Comparison of ENCODE assay signal across 7 cellular contexts in genomic region chr10:130127612-130128607, GRCh38. TPM values are rescaled to one million over a fixed set of nuclear protein-coding genes. Genes with fewer than 3 reads are reported as not detected.
DNase-seq lines count a peak whose midpoint lies in the region; ATAC-seq and TF ChIP-seq lines count a peak whose summit lies in the region.

No MANE protein-coding gene starts in this region.

- H3K23ac ChIP-seq in trophoblast cell (ENCODE audit: low read length) = no peak overlapping the region

- TF ChIP-seq CTCF in Panc1 (IDR thresholded peaks at IDR 0.05) = peak; percentile 96

- H4K8ac ChIP-seq in trophoblast cell (ENCODE audit: low read depth, low read length) = no peak overlapping the region

- no peak overlapping the region for H3K9ac ChIP-seq in trophoblast cell (ENCODE audit: low read length)

- H3K79me2 ChIP-seq in trophoblast cell (ENCODE audit: control insufficient read depth, insufficient read depth, low read length, poor library complexity) = no peaks in the 10 kb centered on the region

- in situ Hi-C loops in Panc1 (cut with HindIII; ENCODE audit: low pct_unique_long_range_greater_than_20kb, low sequenced_read_pairs) = no loop called here

- H3K4me3 ChIP-seq in Panc1 (ENCODE audit: low read depth in 2 of 2, low read length in 2 of 2) = no peak overlapping the region
- no peak overlapping the region for H3K4me3 ChIP-seq in trophoblast cell (ENCODE audit: low read depth, low read length)

- POLR2A ChIA-PET in Panc1 (lab: Charles Lee) = interaction anchor here (2.5 kb wide), 1 partner anchor 17 kb away, joined by 6 read pairs; the partner anchor contains the start of gene C10orf143

- no peaks in the 10 kb centered on the region for H3K36me3 Mint-ChIP-seq in activated naive CD4-positive, alpha-beta T cell treated with anti-CD3 and anti-CD28 coated beads, Interleukin-2, amount 50 U/mL, for 72 hours

- H3K4ac ChIP-seq in trophoblast cell (ENCODE audit: low read depth, low read length) = no peak overlapping the region

- H3K18ac ChIP-seq in trophoblast cell (ENCODE audit: low read length) = no peak overlapping the region

- H3K4me1 ChIP-seq in Panc1 (ENCODE audit: control insufficient read depth, insufficient read depth, low read length) = peaks cover 13% of the 10 kb centered on the region
- no peaks in the 10 kb centered on the region for H3K4me1 ChIP-seq in trophoblast cell (ENCODE audit: control insufficient read depth in 1 of 2, insufficient read depth in 2 of 2, low read length in 2 of 2)

- H3K27ac Mint-ChIP-seq in activated naive CD4-positive, alpha-beta T cell treated with anti-CD3 and anti-CD28 coated beads, Interleukin-2, amount 50 U/mL, for 72 hours = no peak overlapping the region

- H3K4me2 ChIP-seq in trophoblast cell (ENCODE audit: low read length) = peak overlapping the region; percentile 13

- no TSS peak for BruUV-seq in Panc1 (replicated peaks; lab: Mats Ljungman, UMichigan)

- WGBS in trophoblast cell (ENCODE audit: extremely low coverage, insufficient coverage, insufficient read length) = no CpG with 5 or more reads among the region's 12 CpGs

- no peak overlapping the region for H2AK5ac ChIP-seq in trophoblast cell (ENCODE audit: low read length)

- H3K27me3 ChIP-seq in Panc1 (ENCODE audit: control insufficient read depth, insufficient read depth, low read length) (no peaks in the 10 kb centered on the region; the same call in 1 of the 2 replicates), trophoblast cell (ENCODE audit: insufficient read depth, low read length) (no peaks in the 10 kb centered on the region)

- H2BK120ac ChIP-seq in trophoblast cell (ENCODE audit: insufficient read depth, low read length, poor library complexity) = no peak overlapping the region

- H2BK5ac ChIP-seq in trophoblast cell (ENCODE audit: low read depth, low read length, poor library complexity) = no peak overlapping the region

- no peak overlapping the region for H2AFZ ChIP-seq in trophoblast cell (ENCODE audit: insufficient read depth, low read length, poor library complexity)

- no peaks in the 10 kb centered on the region for H3K9me3 Mint-ChIP-seq in activated naive CD4-positive, alpha-beta T cell treated with anti-CD3 and anti-CD28 coated beads, Interleukin-2, amount 50 U/mL, for 72 hours

- H3K9me3 ChIP-seq in Panc1 (ENCODE audit: control insufficient read depth, insufficient read depth, low read depth, low read length) (no peaks in the 10 kb centered on the region), trophoblast cell (ENCODE audit: insufficient read depth, low read depth, low read length) (no peaks in the 10 kb centered on the region)

- CTCF ChIA-PET in Panc1 (lab: Charles Lee) = interaction anchor here (1.6 to 1.7 kb wide), 2 partner anchors 12 to 17 kb away, joined by 3 to 8 read pairs; partner anchors contain the start of gene C10orf143

- H4K91ac ChIP-seq in trophoblast cell (ENCODE audit: low read depth, low read length) = no peak overlapping the region

- DNase-seq in GM04504 (ENCODE audit: low read depth) = peak; percentile 31
- peak; percentile 79 for DNase-seq in HPDE6-E6E7 (ENCODE audit: extremely low spot score)
- peak; percentile 65 for DNase-seq in Panc1 (ENCODE audit: low read depth, low spot score)
- peak in 1 of 2 donors; percentile 53 for DNase-seq in activated naive CD4-positive, alpha-beta T cell treated with anti-CD3 and anti-CD28 coated beads, Interleukin-2, amount 50 U/mL, for 72 hours (ENCODE audit: low spot score in 2 of 2)
- DNase-seq in glomerular visceral epithelial cell (ENCODE audit: extremely low spot score) = peak; percentile 68
- peak; percentile 62 to 79 for DNase-seq in trophoblast cell

- H3K36me3 ChIP-seq in Panc1 (ENCODE audit: control insufficient read depth, insufficient read depth, low read length) (no peaks in the 10 kb centered on the region), trophoblast cell (ENCODE audit: control insufficient read depth in 1 of 2, insufficient read depth in 2 of 2, low read length in 2 of 2) (no peaks in the 10 kb centered on the region)

- no peaks in the 10 kb centered on the region for H3K79me1 ChIP-seq in trophoblast cell (ENCODE audit: low read length)

- H2BK12ac ChIP-seq in trophoblast cell (ENCODE audit: low read length) = no peak overlapping the region

- H3K14ac ChIP-seq in trophoblast cell (ENCODE audit: low read length) = no peak overlapping the region

- ATAC-seq in GM21529 (IDR thresholded peaks at IDR 0.05; ENCODE audit: unreplicated experiment) (peak; percentile 99), Panc1 (peak; percentile 98)
- peak; percentile 97 to 98 for ATAC-seq in activated naive CD4-positive, alpha-beta T cell treated with anti-CD3 and anti-CD28 coated beads, Interleukin-2, amount 50 U/mL, for 72 hours

- intact Hi-C loops in Panc1 (cut with micrococcal nuclease; ENCODE audit: unreplicated experiment) = loop anchor here (10.0 kb wide), 2 partner anchors 243 to 1093 kb away; no protein-coding TSS in a partner anchor

- H4K12ac ChIP-seq in trophoblast cell (ENCODE audit: low read depth, low read length) = no peak overlapping the region

- H3K27ac ChIP-seq in Panc1 (ENCODE audit: low read length) (0 out of 2 replicates have a peak overlapping the region, but pooled peaks have one; percentile 19), trophoblast cell (ENCODE audit: low read depth, low read length) (no peak overlapping the region)

RNA-seq across cellular contexts. Expression of gene GLRX3, which starts 8.3 kb away (rescaled TPM):
- total RNA-seq in Panc1 (2021; ENCODE audit: unreplicated experiment) = 188 TPM
- 113 TPM for polyA plus RNA-seq in Panc1 (2012; ENCODE audit: insufficient read length)
- 100 to 1,000 TPM in 1 of 2 donors, 10 to 100 TPM in 1; 94.1 to 103 TPM for total RNA-seq in activated naive CD4-positive, alpha-beta T cell treated with anti-CD3 and anti-CD28 coated beads, Interleukin-2, amount 50 U/mL, for 72 hours
- polyA plus RNA-seq in trophoblast cell (2013) = 160 and 164 TPM in 2 replicates

RNA-seq across cellular contexts. Expression of gene C10orf143, which starts 17.3 kb away (rescaled TPM):
- total RNA-seq in Panc1 (2021; ENCODE audit: unreplicated experiment) = 1.0 TPM
- 1.3 TPM for polyA plus RNA-seq in Panc1 (2012; ENCODE audit: insufficient read length)
- 1 to 10 TPM in 1 of 2 donors, under 1 TPM in 1; 0.43 to 3.1 TPM for total RNA-seq in activated naive CD4-positive, alpha-beta T cell treated with anti-CD3 and anti-CD28 coated beads, Interleukin-2, amount 50 U/mL, for 72 hours
- polyA plus RNA-seq in trophoblast cell (2013) = 0.94 and 1.4 TPM in 2 replicates
